In genomic region chr1:151809625-151810556, GRCh38 we compare ENCODE assay signal across 20 cellular contexts. TPM values are rescaled to one million over a fixed set of nuclear protein-coding genes. Genes with fewer than 3 reads are reported as not detected.
A peak's percentile ranks its signal among the peaks of the same experiment; 100 is the strongest.
DNase-seq lines count a peak whose midpoint lies in the region; ATAC-seq, FAIRE-seq and TF ChIP-seq lines count a peak whose summit lies in the region.
"Had no signal": no experiment of that assay in that cellular context is flagged by ENCODE, and none has a peak within 500 bp of the region (broad histone marks: within the 10 kb centered on the region; RNA-seq: fewer than 3 reads in every experiment).

No MANE protein-coding gene starts in this region.

- peak; percentile 56 to 95 (median 84) for ATAC-seq in pancreas
- no peak for ATAC-seq in lower lobe of right lung
- ATAC-seq in HG03460 (IDR thresholded peaks at IDR 0.05; ENCODE audit: unreplicated experiment), result no peak
- no peak for ATAC-seq in HG02981 (IDR thresholded peaks at IDR 0.05; ENCODE audit: unreplicated experiment)
- ATAC-seq: natural killer cell; stimulated activated naive CD8-positive, alpha-beta T cell treated with anti-CD3 and anti-CD28 coated beads, Interleukin-15, amount 100 ng/mL, for 72 hours had no signal

- peaks cover 27 to 50% (median 35%) of the 10 kb centered on the region in 4 donors for H3K4me1 Mint-ChIP-seq in CD4-positive, alpha-beta memory T cell

- no peak overlapping the region for H3K27ac ChIP-seq in CD4-positive, alpha-beta memory T cell (ENCODE audit: low read depth, low read length)
- H3K27ac ChIP-seq in HUES48 (ENCODE audit: low read depth, low read length) (no peak overlapping the region), dorsolateral prefrontal cortex (peak overlapping the region in 57 of 59 donors; percentile 18 to 89 (median 74)), pancreas (peak overlapping the region in 2 of 4 donors; percentile 37 to 54), lower lobe of right lung (no peak overlapping the region)
- H3K27ac ChIP-seq: psoas muscle, VCaP had no signal

- H3K36me3 Mint-ChIP-seq in CD4-positive, alpha-beta memory T cell, result peaks cover 10 to 20% of the 10 kb centered on the region in 2 donors
- H3K36me3 Mint-ChIP-seq: natural killer cell had no signal

- H3K27me3 ChIP-seq in CD4-positive, alpha-beta memory T cell (ENCODE audit: insufficient read depth, low read length), result no peaks in the 10 kb centered on the region
- no peaks in the 10 kb centered on the region for H3K27me3 ChIP-seq in HUES48 (ENCODE audit: control insufficient read depth, insufficient read depth, low read length)
- H3K27me3 ChIP-seq in dorsolateral prefrontal cortex, result no peaks in the 10 kb centered on the region
- no peaks in the 10 kb centered on the region for H3K27me3 ChIP-seq in pancreas
- H3K27me3 ChIP-seq in lower lobe of right lung (ENCODE audit: low read depth), result no peaks in the 10 kb centered on the region

- DNase-seq in CD4-positive, alpha-beta memory T cell, result no peak
- DNase-seq in dorsolateral prefrontal cortex (peak in 2 of 10 donors; percentile 21 to 29), pancreas (peak in 3 of 6 donors; percentile 9 to 50 (median 30)), lower lobe of right lung (no peak), NCI-H1092 (lab: John Stamatoyannopoulos, UW) (no peak)
- DNase-seq: GDM1; natural killer cell; NCI-H1930; psoas muscle; stimulated activated CD4-positive, alpha-beta T cell treated with anti-CD3 and anti-CD28 coated beads, Interleukin-12 subunit alpha, Interleukin-12 subunit beta, amount 100 ng/mL, for 4 hours; stimulated activated naive CD8-positive, alpha-beta T cell treated with anti-CD3 and anti-CD28 coated beads, Interleukin-15, amount 100 ng/mL, for 72 hours had no signal

- H3K4me3 ChIP-seq in CD4-positive, alpha-beta memory T cell (ENCODE audit: low read length in 2 of 2), result no peak overlapping the region
- no peak overlapping the region for H3K4me3 ChIP-seq in HUES48 (ENCODE audit: low read depth, low read length)
- H3K4me3 ChIP-seq in dorsolateral prefrontal cortex, result peak overlapping the region in 1 of 59 donors; percentile 3
- H3K4me3 ChIP-seq in pancreas, result no peak overlapping the region
- no peak overlapping the region for H3K4me3 ChIP-seq in lower lobe of right lung
- H3K4me3 ChIP-seq: psoas muscle had no signal

- no peaks in the 10 kb centered on the region for H3K27me3 Mint-ChIP-seq in CD4-positive, alpha-beta memory T cell
- H3K27me3 Mint-ChIP-seq: stimulated activated naive CD8-positive, alpha-beta T cell treated with anti-CD3 and anti-CD28 coated beads, Interleukin-15, amount 100 ng/mL, for 72 hours had no signal

- FAIRE-seq in pancreas (lab: Jason Lieb, UNC), result no peak
- FAIRE-seq: frontal cortex, GM12891, H54 had no signal

- H3K9me3 Mint-ChIP-seq in CD4-positive, alpha-beta memory T cell, result no peaks in the 10 kb centered on the region
- H3K9me3 Mint-ChIP-seq: natural killer cell; stimulated activated naive CD8-positive, alpha-beta T cell treated with anti-CD3 and anti-CD28 coated beads, Interleukin-15, amount 100 ng/mL, for 72 hours had no signal

- no peaks in the 10 kb centered on the region for H3K36me3 ChIP-seq in CD4-positive, alpha-beta memory T cell (ENCODE audit: insufficient read depth, low read length)
- H3K36me3 ChIP-seq in HUES48 (ENCODE audit: control insufficient read depth, insufficient read depth, low read length), result no peaks in the 10 kb centered on the region
- H3K36me3 ChIP-seq in pancreas, result peaks cover 0 to 51% (median 21%) of the 10 kb centered on the region in 3 donors
- H3K36me3 ChIP-seq in lower lobe of right lung, result no peaks in the 10 kb centered on the region

- POLR2A ChIA-PET in CD4-positive, alpha-beta memory T cell (lab: Charles Lee; ENCODE audit: partially characterized antibody), result no interaction called here

- peak overlapping the region; percentile 26; the same call in 1 of the 2 replicates for H3K9ac ChIP-seq in HUES48 (ENCODE audit: low read depth, low read length)

- H3K4me1 ChIP-seq in CD4-positive, alpha-beta memory T cell (ENCODE audit: insufficient read depth, low read length), result peaks cover 36% of the 10 kb centered on the region
- H3K4me1 ChIP-seq in HUES48 (ENCODE audit: control insufficient read depth, insufficient read depth, low read length) (peaks cover 12% of the 10 kb centered on the region), pancreas (peaks cover 0 to 18% (median 11%) of the 10 kb centered on the region in 3 donors), lower lobe of right lung (no peaks in the 10 kb centered on the region)

- H3K9me3 ChIP-seq in CD4-positive, alpha-beta memory T cell (ENCODE audit: control insufficient read depth in 1 of 2, low read length in 2 of 2), result no peaks in the 10 kb centered on the region
- H3K9me3 ChIP-seq in HUES48 (ENCODE audit: control insufficient read depth, insufficient read depth, low read length) (no peaks in the 10 kb centered on the region), pancreas (no peaks in the 10 kb centered on the region), lower lobe of right lung (no peaks in the 10 kb centered on the region)
- H3K9me3 ChIP-seq: psoas muscle had no signal

- CTCF ChIA-PET in CD4-positive, alpha-beta memory T cell (lab: Charles Lee; ENCODE audit: partially characterized antibody), result no interaction called here

- intact Hi-C loops in CD4-positive, alpha-beta memory T cell (cut with micrococcal nuclease), result no loop called here
- intact Hi-C loops in dorsolateral prefrontal cortex (cut with DNase I) (loop anchor here in 1 of 2 donors (2.0 kb wide), 1 partner anchor 19 kb away; the partner anchor contains the start of gene TDRKH), pancreas (cut with DNase I) (no loop called here), lower lobe of right lung (cut with DNase I) (no loop called here)

- peak overlapping the region in 4 of 7 donors; percentile 57 to 83 (median 72) for H3K27ac Mint-ChIP-seq in CD4-positive, alpha-beta memory T cell
- H3K27ac Mint-ChIP-seq: natural killer cell had no signal

- TF ChIP-seq CTCF in dorsolateral prefrontal cortex (IDR thresholded peaks at IDR 0.05 in 54 of 56, conservative IDR thresholded peaks at IDR 0.05 in 2 of 56; ENCODE audit: low read depth in 1 of 56, partially characterized antibody in 56 of 56) (no peak), pancreas (IDR thresholded peaks at IDR 0.05) (no peak), lower lobe of right lung (IDR thresholded peaks at IDR 0.05) (no peak)

- no peak overlapping the region for H3K4me3 Mint-ChIP-seq in CD4-positive, alpha-beta memory T cell
- H3K4me3 Mint-ChIP-seq: natural killer cell; stimulated activated naive CD8-positive, alpha-beta T cell treated with anti-CD3 and anti-CD28 coated beads, Interleukin-15, amount 100 ng/mL, for 72 hours had no signal

- WGBS in pancreas, 2 donors, result 35 to 41% methylated on average over 4 of the region's 4 CpGs

RNA-seq across cellular contexts. Expression of gene LINGO4, which starts 4.7 kb away (rescaled TPM):
- under 1 TPM; 0.36 to 0.52 TPM for total RNA-seq in CD4-positive, alpha-beta memory T cell
- under 1 TPM in 1 of 2 donors, not detected in 1; 0.20 TPM for polyA plus RNA-seq in CD4-positive, alpha-beta memory T cell
- total RNA-seq in dorsolateral prefrontal cortex (under 1 TPM in 55 of 120 experiments, not detected in 65; 0.12 to 0.67 (median 0.21) TPM), pancreas (under 1 TPM; 0.15 to 0.52 (median 0.26) TPM), lower lobe of right lung (0.50 TPM)
- polyA plus RNA-seq in pancreas, result under 1 TPM; 0.27 to 0.89 TPM
- total RNA-seq: frontal cortex, HT1080, lung microvascular endothelial cell, natural killer cell had no signal

RNA-seq across cellular contexts. Expression of gene TDRKH, which starts 19.6 kb away (rescaled TPM):
- 10 to 100 TPM; 29.1 to 29.3 TPM for total RNA-seq in CD4-positive, alpha-beta memory T cell
- polyA plus RNA-seq in CD4-positive, alpha-beta memory T cell, result 10 to 100 TPM; 16.6 to 18.8 TPM
- total RNA-seq in dorsolateral prefrontal cortex (10 to 100 TPM; 16.1 to 39.5 (median 28.5) TPM), pancreas (1 to 10 TPM; 2.6 to 7.5 (median 4.1) TPM), lower lobe of right lung (12.3 TPM)
- polyA plus RNA-seq in pancreas, result 1 to 10 TPM; 2.6 to 4.2 TPM

RNA-seq across cellular contexts. Expression of gene RORC, which starts 21.7 kb away (rescaled TPM):
- total RNA-seq in CD4-positive, alpha-beta memory T cell, result 10 to 100 TPM in 1 of 2 experiments, 1 to 10 TPM in 1; 10.0 to 11.2 TPM
- polyA plus RNA-seq in CD4-positive, alpha-beta memory T cell, result 10 to 100 TPM; 14.8 to 43.1 TPM
- 1 to 10 TPM in 1 of 120 experiments, under 1 TPM in 70, not detected in 49; 0.12 to 1.0 (median 0.26) TPM for total RNA-seq in dorsolateral prefrontal cortex
- 10 to 100 TPM; 11.9 to 28.8 (median 23.1) TPM for total RNA-seq in pancreas
- polyA plus RNA-seq in pancreas, result 10 to 100 TPM; 17.1 to 36.7 TPM
- total RNA-seq in lower lobe of right lung, result 21.7 TPM
- total RNA-seq: HT1080, lung microvascular endothelial cell had no signal

RNA-seq across cellular contexts. Expression of gene C2CD4D, which starts 29.7 kb away (rescaled TPM):
- total RNA-seq in CD4-positive, alpha-beta memory T cell, result 1 to 10 TPM; 1.0 to 1.7 TPM
- 1 to 10 TPM; 1.3 to 3.4 TPM for polyA plus RNA-seq in CD4-positive, alpha-beta memory T cell
- total RNA-seq in dorsolateral prefrontal cortex, result 1 to 10 TPM in 97 of 120 experiments, under 1 TPM in 23; 0.56 to 4.3 (median 1.4) TPM
- total RNA-seq in pancreas, result 1 to 10 TPM in 1 of 6 donors, under 1 TPM in 5; 0.35 to 1.2 (median 0.59) TPM
- polyA plus RNA-seq in pancreas, result under 1 TPM; 0.40 to 0.68 TPM
- total RNA-seq in lower lobe of right lung, result 0.21 TPM
- total RNA-seq: HT1080 had no signal
- polyA plus RNA-seq: psoas muscle had no signal

RNA-seq across cellular contexts. Expression of gene THEM5, which starts 43.6 kb away (rescaled TPM):
- not detected for total RNA-seq in CD4-positive, alpha-beta memory T cell
- under 1 TPM in 1 of 2 donors, not detected in 1; 0.40 TPM for polyA plus RNA-seq in CD4-positive, alpha-beta memory T cell
- total RNA-seq in dorsolateral prefrontal cortex (1 to 10 TPM in 1 of 120 experiments, under 1 TPM in 16, not detected in 103; 0.42 to 1.1 (median 0.61) TPM), pancreas (under 1 TPM in 1 of 6 donors, not detected in 5; 0.17 TPM), lower lobe of right lung (not detected)
- not detected for polyA plus RNA-seq in pancreas
- total RNA-seq: frontal cortex, HT1080, lung microvascular endothelial cell, psoas muscle had no signal
- polyA plus RNA-seq: psoas muscle had no signal

Comparison
In these comparisons a context has a peak if more than half of its experiments do, and no peak if none do; other contexts are left out.
1. H3K27ac ChIP-seq: peak in dorsolateral prefrontal cortex (57 of 59); none in CD4-positive, alpha-beta memory T cell (single experiment), HUES48 (single experiment) and lower lobe of right lung (single experiment).
2. ATAC-seq: peak in pancreas (4 of 4); none in lower lobe of right lung (0 of 2), HG03460 (single experiment) and HG02981 (single experiment).
3. RNA of gene RORC, which starts 21.7 kb away (total RNA-seq): 11.9 to 28.8 TPM in pancreas, 21.7 TPM in lower lobe of right lung (single experiment) and 10.0 to 11.2 TPM in CD4-positive, alpha-beta memory T cell; 0.12 to 1.0 TPM in dorsolateral prefrontal cortex; every median in the first group is over 4 times any median in the second.